In genomic region chr5:172540099-172540870, GRCh38 we compare ENCODE assay signal across 20 cellular contexts.
DNase-seq lines count a peak whose midpoint lies in the region; ATAC-seq and TF ChIP-seq lines count a peak whose summit lies in the region.
"Had no signal": no experiment of that assay in that cellular context is flagged by ENCODE, and none has a peak within 500 bp of the region (broad histone marks: within the 10 kb centered on the region; RNA-seq: fewer than 3 reads in every experiment).

No MANE protein-coding gene starts in this region.

- DNase-seq in right atrium auricular region (ENCODE audit: low spot score) (peak; percentile 36), Right ventricle myocardium superior (no peak), RWPE2 (ENCODE audit: low spot score) (peak; percentile 23), left lobe of liver (ENCODE audit: low spot score) (peak; percentile 7), upper lobe of right lung (peak; percentile 15), HPDE6-E6E7 (ENCODE audit: extremely low spot score) (no peak), CD14-positive monocyte (ENCODE audit: low spot score) (no peak)
- DNase-seq: activated naive CD8-positive, alpha-beta T cell treated with anti-CD3 and anti-CD28 coated beads for 36 hours; CD4-positive, alpha-beta memory T cell; central memory CD4-positive, alpha-beta T cell; GOT3; kidney; NCI-H1105; NCI-H2081 treated with DMSO at 0.1 percent for 48 hours; psoas muscle had no signal

- H3K4me1 ChIP-seq in right atrium auricular region (peaks cover 0 to 5% of the 10 kb centered on the region in 2 donors), RWPE2 (ENCODE audit: insufficient read depth, poor library complexity, severe bottlenecking) (no peaks in the 10 kb centered on the region), upper lobe of right lung (no peaks in the 10 kb centered on the region)
- H3K4me1 ChIP-seq: psoas muscle had no signal

- ATAC-seq in Right ventricle myocardium superior (ENCODE audit: poor library complexity) (no peak), RWPE2 (ENCODE audit: low read depth) (no peak), left lobe of liver (no peak), upper lobe of right lung (no peak), HG03196 (IDR thresholded peaks at IDR 0.05; ENCODE audit: unreplicated experiment) (no peak)
- ATAC-seq: psoas muscle had no signal

- H3K27ac ChIP-seq in right atrium auricular region (no peak overlapping the region), RWPE2 (ENCODE audit: poor library complexity, severe bottlenecking) (no peak overlapping the region), upper lobe of right lung (no peak overlapping the region)
- H3K27ac ChIP-seq: HL-60, neutrophil, psoas muscle had no signal

- H3K4me1 Mint-ChIP-seq in CD14-positive monocyte: no peaks in the 10 kb centered on the region
- H3K4me1 Mint-ChIP-seq: CD4-positive, alpha-beta memory T cell had no signal

- H3K4me3 ChIP-seq in right atrium auricular region (no peak overlapping the region), RWPE2 (ENCODE audit: severe bottlenecking) (no peak overlapping the region), upper lobe of right lung (no peak overlapping the region)
- H3K4me3 ChIP-seq: psoas muscle had no signal

- H3K36me3 Mint-ChIP-seq in CD14-positive monocyte: no peaks in the 10 kb centered on the region
- H3K36me3 Mint-ChIP-seq: activated naive CD8-positive, alpha-beta T cell treated with anti-CD3 and anti-CD28 coated beads for 36 hours; CD4-positive, alpha-beta memory T cell; type B pancreatic cell had no signal

- no peak overlapping the region for H3K27ac Mint-ChIP-seq in CD14-positive monocyte
- H3K27ac Mint-ChIP-seq: activated naive CD8-positive, alpha-beta T cell treated with anti-CD3 and anti-CD28 coated beads for 36 hours; activated T-helper 1 cell treated with anti-CD3 and anti-CD28 coated beads, Interleukin-12 subunit alpha, Interleukin-12 subunit beta, Interleukin-2, Interleukin-4 antibody, amounts not matched to agents 30 ng/mL and 10 ng/mL and 1 ng/mL, durations not matched to agents 14 hours and 24 hours and 36 hours; CD4-positive, alpha-beta memory T cell; type B pancreatic cell had no signal

- H3K4me3 Mint-ChIP-seq in CD14-positive monocyte: no peak overlapping the region
- H3K4me3 Mint-ChIP-seq: activated naive CD8-positive, alpha-beta T cell treated with anti-CD3 and anti-CD28 coated beads for 36 hours; activated T-helper 1 cell treated with anti-CD3 and anti-CD28 coated beads, Interleukin-12 subunit alpha, Interleukin-12 subunit beta, Interleukin-2, Interleukin-4 antibody, amounts not matched to agents 30 ng/mL and 10 ng/mL and 1 ng/mL, durations not matched to agents 14 hours and 24 hours and 36 hours; CD4-positive, alpha-beta memory T cell had no signal

- peaks cover 0 to 7% (median 2%) of the 10 kb centered on the region in 3 donors for H3K27me3 Mint-ChIP-seq in CD14-positive monocyte (ENCODE audit: low read depth in 3 of 3)
- H3K27me3 Mint-ChIP-seq: activated naive CD8-positive, alpha-beta T cell treated with anti-CD3 and anti-CD28 coated beads for 36 hours had no signal

- H3K36me3 ChIP-seq in right atrium auricular region: no peaks in the 10 kb centered on the region
- no peaks in the 10 kb centered on the region for H3K36me3 ChIP-seq in RWPE2 (ENCODE audit: low read depth)
- H3K36me3 ChIP-seq in upper lobe of right lung: no peaks in the 10 kb centered on the region
- H3K36me3 ChIP-seq: neutrophil had no signal

- intact Hi-C loops in Right ventricle myocardium superior (cut with DNase I) (loop anchor here (10.0 kb wide), 1 partner anchor 295 kb away; the partner anchor contains the start of gene ERGIC1), upper lobe of right lung (cut with DNase I) (no loop called here), CD14-positive monocyte (cut with micrococcal nuclease) (no loop called here)

- H3K27me3 ChIP-seq in right atrium auricular region (no peaks in the 10 kb centered on the region), RWPE2 (ENCODE audit: insufficient read depth, poor library complexity, severe bottlenecking) (no peaks in the 10 kb centered on the region), upper lobe of right lung (no peaks in the 10 kb centered on the region)
- H3K27me3 ChIP-seq: neutrophil had no signal

- H3K9me3 ChIP-seq in right atrium auricular region (no peaks in the 10 kb centered on the region), RWPE2 (ENCODE audit: severe bottlenecking) (no peaks in the 10 kb centered on the region), upper lobe of right lung (no peaks in the 10 kb centered on the region)
- H3K9me3 ChIP-seq: neutrophil, psoas muscle had no signal

- TF ChIP-seq CTCF in right atrium auricular region (IDR thresholded peaks at IDR 0.05): no peak
- no peak for TF ChIP-seq CTCF in RWPE2 (IDR thresholded peaks at IDR 0.05; ENCODE audit: poor library complexity, severe bottlenecking)
- TF ChIP-seq CTCF in upper lobe of right lung (IDR thresholded peaks at IDR 0.05): no peak
- TF ChIP-seq CTCF in CD14-positive monocyte (IDR thresholded peaks at IDR 0.05): no peak

- H3K9me3 Mint-ChIP-seq in CD14-positive monocyte: peaks cover 0 to 4% (median 0%) of the 10 kb centered on the region in 7 donors
- H3K9me3 Mint-ChIP-seq: activated naive CD8-positive, alpha-beta T cell treated with anti-CD3 and anti-CD28 coated beads for 36 hours; activated T-helper 1 cell treated with anti-CD3 and anti-CD28 coated beads, Interleukin-12 subunit alpha, Interleukin-12 subunit beta, Interleukin-2, Interleukin-4 antibody, amounts not matched to agents 30 ng/mL and 10 ng/mL and 1 ng/mL, durations not matched to agents 14 hours and 24 hours and 36 hours; type B pancreatic cell had no signal

Comparison
In these comparisons a context has a peak if more than half of its experiments do, and no peak if none do; other contexts are left out.
1. DNase-seq: peak in right atrium auricular region (single experiment), RWPE2 (single experiment), left lobe of liver (single experiment) and upper lobe of right lung (single experiment); none in Right ventricle myocardium superior (single experiment), HPDE6-E6E7 (single experiment) and CD14-positive monocyte (single experiment).